1 cellular context compared by ENCODE assay signal in genomic region chr1:67700692-67701410, GRCh38.
TF ChIP-seq lines count a peak whose summit lies in the region.

No MANE protein-coding gene starts in this region.

TF ChIP-seq in A549, 52 proteins besides CTCF, POLR2A, EP300 and RAD21 (continued from another document):
- TF ChIP-seq, protein P1, sequence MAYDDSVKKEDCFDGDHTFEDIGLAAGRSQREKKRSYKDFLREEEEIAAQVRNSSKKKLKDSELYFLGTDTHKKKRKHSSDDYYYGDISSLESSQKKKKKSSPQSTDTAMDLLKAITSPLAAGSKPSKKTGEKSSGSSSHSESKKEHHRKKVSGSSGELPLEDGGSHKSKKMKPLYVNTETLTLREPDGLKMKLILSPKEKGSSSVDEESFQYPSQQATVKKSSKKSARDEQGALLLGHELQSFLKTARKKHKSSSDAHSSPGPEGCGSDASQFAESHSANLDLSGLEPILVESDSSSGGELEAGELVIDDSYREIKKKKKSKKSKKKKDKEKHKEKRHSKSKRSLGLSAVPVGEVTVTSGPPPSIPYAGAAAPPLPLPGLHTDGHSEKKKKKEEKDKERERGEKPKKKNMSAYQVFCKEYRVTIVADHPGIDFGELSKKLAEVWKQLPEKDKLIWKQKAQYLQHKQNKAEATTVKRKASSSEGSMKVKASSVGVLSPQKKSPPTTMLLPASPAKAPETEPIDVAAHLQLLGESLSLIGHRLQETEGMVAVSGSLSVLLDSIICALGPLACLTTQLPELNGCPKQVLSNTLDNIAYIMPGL (CRISPR knock-in tag; IDR thresholded peaks at IDR 0.05; ENCODE audit: borderline replicate concordance), result no peak
- TF ChIP-seq SMC3 (IDR thresholded peaks at IDR 0.05) (peak; percentile 8; the same call in 1 of the 3 replicates), ESRRA (IDR thresholded peaks at IDR 0.05; ENCODE audit: borderline replicate concordance, low read length) (no peak), GATA3 (IDR thresholded peaks at IDR 0.05; ENCODE audit: borderline replicate concordance) (peak; percentile 58; the same call in 1 of the 2 replicates)
- TF ChIP-seq, protein P2, sequence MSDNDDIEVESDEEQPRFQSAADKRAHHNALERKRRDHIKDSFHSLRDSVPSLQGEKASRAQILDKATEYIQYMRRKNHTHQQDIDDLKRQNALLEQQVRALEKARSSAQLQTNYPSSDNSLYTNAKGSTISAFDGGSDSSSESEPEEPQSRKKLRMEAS (IDR thresholded peaks at IDR 0.05), result no peak
